Comparison of ENCODE assay signal across 8 cellular contexts in the genomic region with DNA sequence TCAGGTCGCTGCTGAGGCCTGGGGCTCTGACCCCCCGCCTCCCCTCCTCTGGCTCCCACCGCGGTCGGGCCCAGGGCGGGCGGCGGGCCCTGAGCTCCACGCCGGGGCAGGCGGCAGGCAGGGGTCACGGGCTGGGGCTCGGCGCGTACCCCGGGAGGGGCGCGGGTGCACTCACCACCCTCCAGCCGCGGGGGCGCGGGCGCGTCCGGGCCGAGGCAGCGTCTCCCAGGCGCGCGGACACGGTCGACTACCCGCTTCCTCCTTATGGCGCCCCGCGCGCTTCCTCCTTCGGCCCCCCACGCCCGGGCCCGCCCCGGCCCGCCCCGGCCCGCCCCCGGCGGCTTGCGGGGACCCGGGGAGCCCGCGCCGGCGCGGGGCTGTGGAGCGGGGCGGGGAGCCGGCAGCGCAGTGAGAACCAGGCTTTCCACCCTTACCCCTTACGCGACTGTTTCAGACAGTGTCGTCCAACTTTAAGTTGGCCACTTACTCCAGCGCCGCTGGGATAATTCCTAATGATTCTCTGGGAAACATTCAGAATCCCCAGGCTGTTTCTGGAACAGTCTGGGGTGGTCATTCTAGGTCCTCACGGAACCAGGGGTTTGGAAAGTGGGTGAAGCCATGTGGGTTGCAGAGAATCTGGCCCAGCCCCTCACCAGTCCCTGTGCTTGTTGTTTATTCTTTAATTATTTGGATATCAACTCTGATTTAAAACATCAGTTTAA. TPM values are rescaled to one million over a fixed set of nuclear protein-coding genes. Genes with fewer than 3 reads are reported as not detected.
A peak's percentile ranks its signal among the peaks of the same experiment; 100 is the strongest.
DNase-seq lines count a peak whose midpoint lies in the region; ATAC-seq and TF ChIP-seq lines count a peak whose summit lies in the region.

A gene (minus strand): TSS at position 264 of the 722 bp plus-strand sequence. CDS start 24,353 bp downstream, outside the sequence.

- ATAC-seq in HG03439 (IDR thresholded peaks at IDR 0.05; ENCODE audit: unreplicated experiment) (peak; percentile 15), GM21619 (IDR thresholded peaks at IDR 0.05; ENCODE audit: unreplicated experiment) (no peak)

- peak within 1 kb of the TSS; percentile 68 for H3K27ac Mint-ChIP-seq in stimulated activated naive CD8-positive, alpha-beta T cell treated with anti-CD3 and anti-CD28 coated beads, Interleukin-15, Interleukin-2, amounts not matched to agents 100 ng/mL and 50 ng/mL, for 24 hours

- DNase-seq in SIG-M5 treated with dmso at 0.1 percent for 504 hours (lab: John Stamatoyannopoulos, UW; ENCODE audit: unreplicated experiment) (peak; percentile 35), SIG-M5 (lab: John Stamatoyannopoulos, UW) (no peak), coronary artery (ENCODE audit: low spot score) (no peak)

- peak within 1 kb of the TSS; percentile 74 for H3K4me3 ChIP-seq in coronary artery
- H3K4me3 ChIP-seq in liver (ENCODE audit: low read depth in 1 of 3, low read length in 3 of 3) = peak within 1 kb of the TSS; percentile 43 to 69 (median 67)

- H3K27me3 ChIP-seq in liver (ENCODE audit: control insufficient read depth in 4 of 4, insufficient read depth in 4 of 4, low read length in 3 of 4) = no peaks in the 10 kb centered on the region

- peak within 1 kb of the TSS; percentile 28 to 68 for H3K9ac ChIP-seq in liver (ENCODE audit: low read depth in 1 of 2, low read length in 2 of 2)

- H3K9me3 ChIP-seq in liver (ENCODE audit: control insufficient read depth in 4 of 4, low read length in 3 of 4) = no peaks in the 10 kb centered on the region

- peaks cover 13 to 61% (median 47%) of the 10 kb centered on the region in 4 donors for H3K4me1 ChIP-seq in liver (ENCODE audit: control insufficient read depth in 4 of 4, insufficient read depth in 4 of 4, low read length in 3 of 4)

- peaks cover 84% of the 10 kb centered on the region for H3K4me1 Mint-ChIP-seq in stimulated activated naive CD8-positive, alpha-beta T cell treated with anti-CD3 and anti-CD28 coated beads, Interleukin-15, Interleukin-2, amounts not matched to agents 100 ng/mL and 50 ng/mL, for 24 hours (ENCODE audit: low read depth)

- TF ChIP-seq CTCF in coronary artery (IDR thresholded peaks at IDR 0.05) = no peak
- TF ChIP-seq CTCF in liver (IDR thresholded peaks at IDR 0.05; ENCODE audit: low read depth, low read length, missing input control) = no peak

- peaks cover 4% of the 10 kb centered on the region for H3K36me3 Mint-ChIP-seq in stimulated activated naive CD8-positive, alpha-beta T cell treated with anti-CD3 and anti-CD28 coated beads, Interleukin-15, Interleukin-2, amounts not matched to agents 100 ng/mL and 50 ng/mL, for 24 hours (ENCODE audit: low read depth)

- peak within 1 kb of the TSS; percentile 81 for H3K4me3 Mint-ChIP-seq in stimulated activated naive CD8-positive, alpha-beta T cell treated with anti-CD3 and anti-CD28 coated beads, Interleukin-15, Interleukin-2, amounts not matched to agents 100 ng/mL and 50 ng/mL, for 24 hours

- no peaks in the 10 kb centered on the region for H3K36me3 ChIP-seq in liver (ENCODE audit: control insufficient read depth in 4 of 4, insufficient read depth in 3 of 4, low read depth in 1 of 4, low read length in 3 of 4)

- WGBS in liver = under 1% methylated on average over 64 of the region's 64 CpGs

- intact Hi-C loops in T-helper 2 cell treated with Interferon-gamma antibody and Interleukin-4, amounts not matched to agents 100 ng/mL and 5 ng/mL, for 36 hours (cut with micrococcal nuclease) = no loop called here

- no peak for TF ChIP-seq RAD21 in liver (IDR thresholded peaks at IDR 0.05)

- no peaks in the 10 kb centered on the region for H3K9me3 Mint-ChIP-seq in stimulated activated naive CD8-positive, alpha-beta T cell treated with anti-CD3 and anti-CD28 coated beads, Interleukin-15, Interleukin-2, amounts not matched to agents 100 ng/mL and 50 ng/mL, for 24 hours

- peak within 1 kb of the TSS in 1 of 2 donors; percentile 32 for H3K27ac ChIP-seq in coronary artery
- peak within 1 kb of the TSS; percentile 68 to 73 for H3K27ac ChIP-seq in liver (ENCODE audit: low read depth in 1 of 2, low read length in 2 of 2)

- peaks cover 3% of the 10 kb centered on the region for H3K27me3 Mint-ChIP-seq in stimulated activated naive CD8-positive, alpha-beta T cell treated with anti-CD3 and anti-CD28 coated beads, Interleukin-15, Interleukin-2, amounts not matched to agents 100 ng/mL and 50 ng/mL, for 24 hours

TF ChIP-seq in liver, 16 proteins besides CTCF, POLR2A, EP300 and RAD21:
- TF ChIP-seq FOXA1 (IDR thresholded peaks at IDR 0.05) (no peak), YY1 (IDR thresholded peaks at IDR 0.05) (no peak), TAF1 (conservative IDR thresholded peaks at IDR 0.05) (no peak), GABPA (IDR thresholded peaks at IDR 0.05 in 1 of 2, conservative IDR thresholded peaks at IDR 0.05 in 1 of 2) (no peak), HNF4A (conservative IDR thresholded peaks at IDR 0.05) (no peak), JUND (IDR thresholded peaks at IDR 0.05) (no peak), FOXA2 (IDR thresholded peaks at IDR 0.05) (no peak), HNF4G (IDR thresholded peaks at IDR 0.05) (no peak), SP1 (IDR thresholded peaks at IDR 0.05) (no peak)
- TF ChIP-seq, protein P1, sequence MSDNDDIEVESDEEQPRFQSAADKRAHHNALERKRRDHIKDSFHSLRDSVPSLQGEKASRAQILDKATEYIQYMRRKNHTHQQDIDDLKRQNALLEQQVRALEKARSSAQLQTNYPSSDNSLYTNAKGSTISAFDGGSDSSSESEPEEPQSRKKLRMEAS (IDR thresholded peaks at IDR 0.05) = no peak
- TF ChIP-seq, protein P2, sequence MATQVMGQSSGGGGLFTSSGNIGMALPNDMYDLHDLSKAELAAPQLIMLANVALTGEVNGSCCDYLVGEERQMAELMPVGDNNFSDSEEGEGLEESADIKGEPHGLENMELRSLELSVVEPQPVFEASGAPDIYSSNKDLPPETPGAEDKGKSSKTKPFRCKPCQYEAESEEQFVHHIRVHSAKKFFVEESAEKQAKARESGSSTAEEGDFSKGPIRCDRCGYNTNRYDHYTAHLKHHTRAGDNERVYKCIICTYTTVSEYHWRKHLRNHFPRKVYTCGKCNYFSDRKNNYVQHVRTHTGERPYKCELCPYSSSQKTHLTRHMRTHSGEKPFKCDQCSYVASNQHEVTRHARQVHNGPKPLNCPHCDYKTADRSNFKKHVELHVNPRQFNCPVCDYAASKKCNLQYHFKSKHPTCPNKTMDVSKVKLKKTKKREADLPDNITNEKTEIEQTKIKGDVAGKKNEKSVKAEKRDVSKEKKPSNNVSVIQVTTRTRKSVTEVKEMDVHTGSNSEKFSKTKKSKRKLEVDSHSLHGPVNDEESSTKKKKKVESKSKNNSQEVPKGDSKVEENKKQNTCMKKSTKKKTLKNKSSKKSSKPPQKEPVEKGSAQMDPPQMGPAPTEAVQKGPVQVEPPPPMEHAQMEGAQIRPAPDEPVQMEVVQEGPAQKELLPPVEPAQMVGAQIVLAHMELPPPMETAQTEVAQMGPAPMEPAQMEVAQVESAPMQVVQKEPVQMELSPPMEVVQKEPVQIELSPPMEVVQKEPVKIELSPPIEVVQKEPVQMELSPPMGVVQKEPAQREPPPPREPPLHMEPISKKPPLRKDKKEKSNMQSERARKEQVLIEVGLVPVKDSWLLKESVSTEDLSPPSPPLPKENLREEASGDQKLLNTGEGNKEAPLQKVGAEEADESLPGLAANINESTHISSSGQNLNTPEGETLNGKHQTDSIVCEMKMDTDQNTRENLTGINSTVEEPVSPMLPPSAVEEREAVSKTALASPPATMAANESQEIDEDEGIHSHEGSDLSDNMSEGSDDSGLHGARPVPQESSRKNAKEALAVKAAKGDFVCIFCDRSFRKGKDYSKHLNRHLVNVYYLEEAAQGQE (IDR thresholded peaks at IDR 0.05) = no peak

RNA-seq across cellular contexts. Expression of the gene that starts here (rescaled TPM):
- 27.2 and 30.4 TPM in 2 replicates for total RNA-seq in T-helper 2 cell treated with Interferon-gamma antibody and Interleukin-4, amounts not matched to agents 100 ng/mL and 5 ng/mL, for 36 hours
- total RNA-seq in liver = 10 to 100 TPM; 28.7 to 44.5 TPM
- polyA plus RNA-seq in liver = 10 to 100 TPM; 60.7 to 66.9 TPM
